2 cellular contexts compared by ENCODE assay signal in genomic region chr19:17775245-17775927, GRCh38.
TF ChIP-seq lines count a peak whose summit lies in the region.

No MANE protein-coding gene starts in this region.

TF ChIP-seq in HEK293T, 16 proteins besides CTCF, POLR2A, EP300 and RAD21:
- TF ChIP-seq ARNT (IDR thresholded peaks at IDR 0.05) (no peak), PKNOX1 (IDR thresholded peaks at IDR 0.05) (no peak), L3MBTL2 (conservative IDR thresholded peaks at IDR 0.05) (no peak), SUZ12 (IDR thresholded peaks at IDR 0.05) (no peak), HDGF (IDR thresholded peaks at IDR 0.05; ENCODE audit: borderline replicate concordance) (no peak), ELF4 (IDR thresholded peaks at IDR 0.05) (no peak), SP1 (IDR thresholded peaks at IDR 0.05) (no peak), ZNF384 (IDR thresholded peaks at IDR 0.05) (no peak), CTBP1 (IDR thresholded peaks at IDR 0.05; ENCODE audit: borderline replicate concordance) (no peak), FOXK2 (IDR thresholded peaks at IDR 0.05) (no peak), FOXM1 (IDR thresholded peaks at IDR 0.05; ENCODE audit: borderline replicate concordance) (no peak), BHLHE40 (IDR thresholded peaks at IDR 0.05; ENCODE audit: borderline replicate concordance) (no peak), FOXA1 (IDR thresholded peaks at IDR 0.05) (no peak), TARDBP (IDR thresholded peaks at IDR 0.05) (no peak), LEF1 (IDR thresholded peaks at IDR 0.05; ENCODE audit: borderline replicate concordance) (no peak), NFRKB (IDR thresholded peaks at IDR 0.05) (no peak)

TF ChIP-seq in H1, 55 proteins besides CTCF, POLR2A, EP300 and RAD21:
- TF ChIP-seq ATF3 (IDR thresholded peaks at IDR 0.05; ENCODE audit: insufficient read depth, low read depth, low read length) (0 out of 2 replicates have a peak, but pooled peaks have one; percentile 12), GTF2F1 (IDR thresholded peaks at IDR 0.05; ENCODE audit: borderline replicate concordance, low read depth, low read length) (no peak), KDM1A (IDR thresholded peaks at IDR 0.05; ENCODE audit: borderline replicate concordance, low read length) (peak; percentile 11; the same call in 1 of the 2 replicates), JUND (IDR thresholded peaks at IDR 0.05; ENCODE audit: low read length) (no peak), YY1 (IDR thresholded peaks at IDR 0.05; ENCODE audit: low read depth, low read length) (no peak)
